Comparison of ENCODE assay signal across 8 cellular contexts in the genomic region with DNA sequence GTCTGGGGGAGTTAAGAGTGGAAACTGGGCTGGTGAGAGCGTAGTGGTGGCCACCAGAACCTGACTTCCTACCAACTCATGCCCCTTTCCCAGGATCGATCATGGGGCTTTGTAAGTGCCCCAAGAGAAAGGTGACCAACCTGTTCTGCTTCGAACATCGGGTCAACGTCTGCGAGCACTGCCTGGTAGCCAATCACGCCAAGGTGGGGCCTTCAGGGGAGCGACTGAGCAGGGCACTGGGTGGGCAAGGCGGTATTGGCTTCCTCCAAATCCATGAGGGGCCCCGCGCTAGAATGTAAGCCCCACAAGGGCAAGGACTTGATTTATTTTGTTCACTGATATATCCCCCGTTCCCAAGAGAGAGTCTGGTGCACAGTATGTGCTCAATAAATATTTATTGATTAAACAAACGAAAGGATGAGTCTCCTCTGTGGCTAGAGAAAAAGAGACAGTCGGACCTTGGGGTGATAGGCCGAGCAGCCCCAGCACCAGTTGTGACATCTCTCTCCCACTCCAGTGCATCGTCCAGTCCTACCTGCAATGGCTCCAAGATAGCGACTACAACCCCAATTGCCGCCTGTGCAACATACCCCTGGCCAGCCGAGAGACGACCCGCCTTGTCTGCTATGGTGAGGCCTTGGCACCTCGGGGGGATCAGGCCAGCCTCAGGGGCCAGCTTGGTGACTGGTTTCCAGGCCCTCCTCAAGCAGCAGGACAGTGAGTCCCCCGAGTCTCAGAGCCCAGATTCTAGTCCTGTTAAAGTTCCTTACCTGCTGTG. TPM values are rescaled to one million over a fixed set of nuclear protein-coding genes. Genes with fewer than 3 reads are reported as not detected.
A peak's percentile ranks its signal among the peaks of the same experiment; 100 is the strongest.
DNase-seq lines count a peak whose midpoint lies in the region; ATAC-seq, FAIRE-seq and TF ChIP-seq lines count a peak whose summit lies in the region.

No MANE protein-coding gene starts in this region.

- H3K36me3 ChIP-seq in HEK293 (ENCODE audit: control insufficient read depth in 2 of 2, insufficient read depth in 1 of 2, low read length in 2 of 2) (peaks cover 5 to 79% of the 10 kb centered on the region in 2 experiments; a peak in 2 of 3 replicates), body of pancreas (replicated peaks in 1 of 2; ENCODE audit: insufficient read depth in 1 of 2, low read depth in 2 of 2) (peaks cover 0 to 21% of the 10 kb centered on the region in 2 donors)

- 30 to 31% methylated on average over 12 to 23 of the region's 23 CpGs for WGBS in body of pancreas, 2 donors

- H3K4me1 ChIP-seq in HEK293 (ENCODE audit: control insufficient read depth, insufficient read depth, low read length) (peaks cover 3% of the 10 kb centered on the region; the same call in 1 of the 2 replicates), body of pancreas (peaks cover 17% of the 10 kb centered on the region), mononuclear cell (ENCODE audit: insufficient read depth, low read length) (peaks cover 35% of the 10 kb centered on the region)

- H3K27ac ChIP-seq in HEK293 (ENCODE audit: extremely low read depth, low read depth, low read length) (peak overlapping the region; percentile 27; the same call in 1 of the 2 replicates), body of pancreas (peak overlapping the region; percentile 73 to 91 (median 90))

- POLR2A ChIA-PET in AG04449 (lab: Yijun Ruan, JAX): interaction anchor here (0.7 kb wide), 1 partner anchor 12 kb away, joined by 4 read pairs; a partner anchor contains a TSS
- POLR2A ChIA-PET in HEK293 (lab: Yijun Ruan, JAX): interaction anchor here (0.6 to 1.3 kb wide), 5 partner anchors 9 to 234 kb away, joined by 3 to 5 read pairs (median 5); a partner anchor contains a TSS

- FAIRE-seq in RCC 7860 (lab: Jason Lieb, UNC): no peak

- no peak for TF ChIP-seq CTCF in AG04449 (IDR thresholded peaks at IDR 0.05; ENCODE audit: insufficient read depth, low read length, missing control alignments)
- no peak for TF ChIP-seq CTCF in HEK293 (tag by site-specific recombination; IDR thresholded peaks at IDR 0.05)
- TF ChIP-seq CTCF in body of pancreas (IDR thresholded peaks at IDR 0.05): no peak

- DNase-seq in AG04449 (ENCODE audit: low read depth, low spot score): no peak
- no peak for DNase-seq in body of pancreas
- no peak for DNase-seq in RCC 7860 (ENCODE audit: low spot score)
- DNase-seq in NCI-H446 treated with DMSO at 0.1 percent for 48 hours (lab: John Stamatoyannopoulos, UW): no peak

- H3K27me3 ChIP-seq in body of pancreas (no peaks in the 10 kb centered on the region), mononuclear cell (ENCODE audit: insufficient read depth, low read length) (no peaks in the 10 kb centered on the region)

- intact Hi-C loops in body of pancreas (cut with DNase I): no loop called here

- CTCF ChIA-PET in AG04449 (lab: Yijun Ruan, JAX) (interaction anchor here (0.8 to 1.3 kb wide), 6 partner anchors 10 to 71 kb away, joined by 3 to 9 read pairs (median 4); a partner anchor contains a TSS), HEK293 (lab: Yijun Ruan, JAX) (no interaction called here)

- ATAC-seq in body of pancreas (no peak), HG03039 (IDR thresholded peaks at IDR 0.05; ENCODE audit: unreplicated experiment) (no peak), HG02678 (IDR thresholded peaks at IDR 0.05; ENCODE audit: unreplicated experiment) (no peak)

- peak overlapping the region; percentile 97 for H3K4me3 ChIP-seq in AG04449 (ENCODE audit: low read depth, low read length)
- H3K4me3 ChIP-seq in HEK293 (ENCODE audit: low read depth, low read length): peak overlapping the region; percentile 92
- peak overlapping the region; percentile 56 to 86 for H3K4me3 ChIP-seq in body of pancreas
- peak overlapping the region; percentile 43 for H3K4me3 ChIP-seq in mononuclear cell (ENCODE audit: low read length)

- H3K9me3 ChIP-seq in HEK293 (ENCODE audit: control insufficient read depth, insufficient read depth, low read depth, low read length): no peaks in the 10 kb centered on the region
- no peaks in the 10 kb centered on the region for H3K9me3 ChIP-seq in body of pancreas
- H3K9me3 ChIP-seq in mononuclear cell (ENCODE audit: low read depth, low read length): no peaks in the 10 kb centered on the region

- TF ChIP-seq POLR2A in body of pancreas (IDR thresholded peaks at IDR 0.05): no peak

TF ChIP-seq in HEK293, 187 proteins besides CTCF, POLR2A, EP300 and RAD21:
- TF ChIP-seq ZNF311 (tag by site-specific recombination; IDR thresholded peaks at IDR 0.05; ENCODE audit: borderline replicate concordance): no peak
- no peak for TF ChIP-seq SCRT1 (tag by site-specific recombination; IDR thresholded peaks at IDR 0.05; ENCODE audit: borderline replicate concordance)
- TF ChIP-seq ZBTB20 (tag by site-specific recombination; IDR thresholded peaks at IDR 0.05): no peak
- TF ChIP-seq, protein P1, sequence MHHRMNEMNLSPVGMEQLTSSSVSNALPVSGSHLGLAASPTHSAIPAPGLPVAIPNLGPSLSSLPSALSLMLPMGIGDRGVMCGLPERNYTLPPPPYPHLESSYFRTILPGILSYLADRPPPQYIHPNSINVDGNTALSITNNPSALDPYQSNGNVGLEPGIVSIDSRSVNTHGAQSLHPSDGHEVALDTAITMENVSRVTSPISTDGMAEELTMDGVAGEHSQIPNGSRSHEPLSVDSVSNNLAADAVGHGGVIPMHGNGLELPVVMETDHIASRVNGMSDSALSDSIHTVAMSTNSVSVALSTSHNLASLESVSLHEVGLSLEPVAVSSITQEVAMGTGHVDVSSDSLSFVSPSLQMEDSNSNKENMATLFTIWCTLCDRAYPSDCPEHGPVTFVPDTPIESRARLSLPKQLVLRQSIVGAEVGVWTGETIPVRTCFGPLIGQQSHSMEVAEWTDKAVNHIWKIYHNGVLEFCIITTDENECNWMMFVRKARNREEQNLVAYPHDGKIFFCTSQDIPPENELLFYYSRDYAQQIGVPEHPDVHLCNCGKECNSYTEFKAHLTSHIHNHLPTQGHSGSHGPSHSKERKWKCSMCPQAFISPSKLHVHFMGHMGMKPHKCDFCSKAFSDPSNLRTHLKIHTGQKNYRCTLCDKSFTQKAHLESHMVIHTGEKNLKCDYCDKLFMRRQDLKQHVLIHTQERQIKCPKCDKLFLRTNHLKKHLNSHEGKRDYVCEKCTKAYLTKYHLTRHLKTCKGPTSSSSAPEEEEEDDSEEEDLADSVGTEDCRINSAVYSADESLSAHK (tag by site-specific recombination; IDR thresholded peaks at IDR 0.05): no peak
- no peak for TF ChIP-seq KLF9 (tag by site-specific recombination; IDR thresholded peaks at IDR 0.05; ENCODE audit: low read depth)
- no peak for TF ChIP-seq ZNF157 (tag by site-specific recombination; IDR thresholded peaks at IDR 0.05)
- no peak for TF ChIP-seq KLF7 (tag by site-specific recombination; IDR thresholded peaks at IDR 0.05; ENCODE audit: borderline replicate concordance)
- no peak for TF ChIP-seq ZNF292 (tag by site-specific recombination; IDR thresholded peaks at IDR 0.05; ENCODE audit: borderline replicate concordance, low read depth)
- TF ChIP-seq ZNF626 (tag by site-specific recombination; IDR thresholded peaks at IDR 0.05): no peak
- no peak for TF ChIP-seq ZNF792 (tag by site-specific recombination; IDR thresholded peaks at IDR 0.05)
- TF ChIP-seq, protein P2, sequence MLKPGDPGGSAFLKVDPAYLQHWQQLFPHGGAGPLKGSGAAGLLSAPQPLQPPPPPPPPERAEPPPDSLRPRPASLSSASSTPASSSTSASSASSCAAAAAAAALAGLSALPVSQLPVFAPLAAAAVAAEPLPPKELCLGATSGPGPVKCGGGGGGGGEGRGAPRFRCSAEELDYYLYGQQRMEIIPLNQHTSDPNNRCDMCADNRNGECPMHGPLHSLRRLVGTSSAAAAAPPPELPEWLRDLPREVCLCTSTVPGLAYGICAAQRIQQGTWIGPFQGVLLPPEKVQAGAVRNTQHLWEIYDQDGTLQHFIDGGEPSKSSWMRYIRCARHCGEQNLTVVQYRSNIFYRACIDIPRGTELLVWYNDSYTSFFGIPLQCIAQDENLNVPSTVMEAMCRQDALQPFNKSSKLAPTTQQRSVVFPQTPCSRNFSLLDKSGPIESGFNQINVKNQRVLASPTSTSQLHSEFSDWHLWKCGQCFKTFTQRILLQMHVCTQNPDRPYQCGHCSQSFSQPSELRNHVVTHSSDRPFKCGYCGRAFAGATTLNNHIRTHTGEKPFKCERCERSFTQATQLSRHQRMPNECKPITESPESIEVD (tag by site-specific recombination; IDR thresholded peaks at IDR 0.05): no peak
- no peak for TF ChIP-seq ZNF549 (tag by site-specific recombination; IDR thresholded peaks at IDR 0.05)

RNA-seq across cellular contexts. Expression of a gene that starts 0.8 kb away (rescaled TPM):
- total RNA-seq in body of pancreas (10 to 100 TPM; 23.1 to 29.3 TPM), mononuclear cell (17.6 TPM)

RNA-seq across cellular contexts. Expression of a gene that starts 0.9 kb away (rescaled TPM):
- 1 to 10 TPM in 1 of 2 donors, not detected in 1; 2.3 TPM for total RNA-seq in body of pancreas
- total RNA-seq in mononuclear cell: not detected

RNA-seq across cellular contexts. Expression of a gene that starts 11.2 kb away (rescaled TPM):
- total RNA-seq in body of pancreas (100 to 1,000 TPM; 206 to 360 TPM), mononuclear cell (397 TPM)

RNA-seq across cellular contexts. Expression of a gene that starts 26.4 kb away (rescaled TPM):
- 10 to 100 TPM in 1 of 2 donors, 1 to 10 TPM in 1; 1.6 to 11.5 TPM for total RNA-seq in body of pancreas
- total RNA-seq in mononuclear cell: 6.6 TPM

RNA-seq across cellular contexts. Expression of a gene that starts 26.9 kb away (rescaled TPM):
- total RNA-seq in body of pancreas (10 to 100 TPM; 25.4 to 85.6 TPM), mononuclear cell (9.1 TPM)

Comparison
In these comparisons a context has a peak if more than half of its experiments do, and no peak if none do; other contexts are left out.
1. H3K4me3 ChIP-seq: peak in every context shown above with its lines; median percentile 97 in AG04449; 92 in HEK293; 71 in body of pancreas; 43 in mononuclear cell.